20 cellular contexts compared by ENCODE assay signal in genomic region chr7:28112056-28112455, GRCh38.
DNase-seq lines count a peak whose midpoint lies in the region; ATAC-seq, FAIRE-seq and TF ChIP-seq lines count a peak whose summit lies in the region.
"Had no signal": no experiment of that assay in that cellular context is flagged by ENCODE, and none has a peak within 500 bp of the region (broad histone marks: within the 10 kb centered on the region; RNA-seq: fewer than 3 reads in every experiment).

No MANE protein-coding gene starts in this region.

- H3K36me3 ChIP-seq in sigmoid colon (no peaks in the 10 kb centered on the region), Peyer's patch (no peaks in the 10 kb centered on the region)
- H3K36me3 ChIP-seq: BLaER1 had no signal

- no peaks in the 10 kb centered on the region for H3K9me3 ChIP-seq in sigmoid colon
- H3K9me3 ChIP-seq in Peyer's patch: no peaks in the 10 kb centered on the region
- H3K9me3 ChIP-seq: BLaER1, SJSA1 had no signal

- FAIRE-seq in GM12891 (lab: Jason Lieb, UNC): no peak
- FAIRE-seq: GM12878, GM18507, H1 had no signal

- WGBS in sigmoid colon, 2 donors: 89 to 92% methylated on average over 3 of the region's 3 CpGs

- ATAC-seq in SK-N-SH treated with all-trans-retinoic acid at 6 μM for 48 hours: peak; percentile 70
- ATAC-seq: CD8-positive, alpha-beta T cell; GM12878 had no signal

- no peak for TF ChIP-seq EP300 in sigmoid colon (IDR thresholded peaks at IDR 0.05)

- peak overlapping the region; percentile 18 to 53 (median 34) for H3K27ac ChIP-seq in sigmoid colon
- H3K27ac ChIP-seq in Peyer's patch: no peak overlapping the region
- H3K27ac ChIP-seq: BLaER1, SJSA1 had no signal

- DNase-seq in AG20443 (ENCODE audit: low spot score): peak; percentile 73
- DNase-seq in fibroblast of peridontal ligament (ENCODE audit: extremely low read depth): peak; percentile 82
- DNase-seq in sigmoid colon: no peak
- DNase-seq in GM12891 (ENCODE audit: insufficient read length, low spot score): no peak
- DNase-seq in activated CD8-positive, alpha-beta memory T cell treated with anti-CD3 and anti-CD28 coated beads, Interleukin-2, amount 50 U/mL, for 48 hours: no peak
- DNase-seq in activated CD8-positive, alpha-beta memory T cell treated with anti-CD3 and anti-CD28 coated beads for 24 hours: no peak
- no peak for DNase-seq in Peyer's patch
- DNase-seq: CD8-positive, alpha-beta T cell; KBM-7; MV-4-11; NCI-H1417; NCI-H2029; NCI-H2171; NCI-H774 had no signal

- H3K4me1 ChIP-seq in sigmoid colon (peaks cover 0 to 72% (median 50%) of the 10 kb centered on the region in 4 donors), Peyer's patch (no peaks in the 10 kb centered on the region)

- H3K4me3 ChIP-seq in sigmoid colon (no peak overlapping the region), Peyer's patch (no peak overlapping the region)
- H3K4me3 ChIP-seq: BLaER1, GM12878, SJSA1 had no signal

- TF ChIP-seq POLR2A in sigmoid colon (IDR thresholded peaks at IDR 0.05) (no peak), GM12891 (IDR thresholded peaks at IDR 0.05; ENCODE audit: low read depth, low read length) (no peak), Peyer's patch (IDR thresholded peaks at IDR 0.05) (no peak)

- no peak for TF ChIP-seq CTCF in sigmoid colon (IDR thresholded peaks at IDR 0.05)
- TF ChIP-seq CTCF in Peyer's patch (IDR thresholded peaks at IDR 0.05): no peak

- intact Hi-C loops in sigmoid colon (cut with DNase I): no loop called here

- H3K27me3 ChIP-seq in sigmoid colon (no peaks in the 10 kb centered on the region), Peyer's patch (no peaks in the 10 kb centered on the region)
- H3K27me3 ChIP-seq: BLaER1, SJSA1 had no signal

TF ChIP-seq in SK-N-SH treated with all-trans-retinoic acid at 6 μM for 48 hours, 23 proteins besides CTCF, POLR2A, EP300 and RAD21 (continues in another document):
- TF ChIP-seq ARNTL (CRISPR knock-in tag; IDR thresholded peaks at IDR 0.05; ENCODE audit: borderline replicate concordance, low read depth) (no peak), PATZ1 (CRISPR knock-in tag; IDR thresholded peaks at IDR 0.05; ENCODE audit: borderline replicate concordance) (no peak), RARB (CRISPR knock-in tag; IDR thresholded peaks at IDR 0.05) (no peak), BACH2 (CRISPR knock-in tag; IDR thresholded peaks at IDR 0.05; ENCODE audit: borderline replicate concordance) (no peak), CSDC2 (CRISPR knock-in tag; IDR thresholded peaks at IDR 0.05) (no peak; the same call in 1 of the 2 replicates), ZFP3 (CRISPR knock-in tag; IDR thresholded peaks at IDR 0.05) (0 out of 2 replicates have a peak, but pooled peaks have one; percentile 7), ZNF70 (CRISPR knock-in tag; IDR thresholded peaks at IDR 0.05) (0 out of 2 replicates have a peak, but pooled peaks have one; percentile 46), OSR1 (CRISPR knock-in tag; IDR thresholded peaks at IDR 0.05) (no peak), PPARA (CRISPR knock-in tag; IDR thresholded peaks at IDR 0.05; ENCODE audit: borderline replicate concordance) (no peak), GLIS3 (CRISPR knock-in tag; IDR thresholded peaks at IDR 0.05) (0 out of 2 replicates have a peak, but pooled peaks have one; percentile 35), TOX (CRISPR knock-in tag; IDR thresholded peaks at IDR 0.05; ENCODE audit: borderline replicate concordance) (no peak)

TF ChIP-seq in GM12891, 5 proteins besides CTCF, POLR2A, EP300 and RAD21:
- no peak for TF ChIP-seq TAF1 (IDR thresholded peaks at IDR 0.05; ENCODE audit: low read depth, low read length)
- no peak for TF ChIP-seq POU2F2 (IDR thresholded peaks at IDR 0.05; ENCODE audit: low read depth, low read length)
- no peak for TF ChIP-seq SPI1 (IDR thresholded peaks at IDR 0.05; ENCODE audit: low read depth, low read length)
- no peak for TF ChIP-seq POLR2AphosphoS5 (IDR thresholded peaks at IDR 0.05; ENCODE audit: low read depth, low read length)
- TF ChIP-seq PAX5 (IDR thresholded peaks at IDR 0.05; ENCODE audit: insufficient read depth, low read length, severe bottlenecking): no peak
TF ChIP-seq in GM12891: peak in this region for 0.

Comparison
In these comparisons a context has a peak if more than half of its experiments do, and no peak if none do; other contexts are left out.
1. DNase-seq: peak in AG20443 (single experiment) and fibroblast of peridontal ligament (single experiment); none in sigmoid colon (single experiment), GM12891 (single experiment), activated CD8-positive, alpha-beta memory T cell treated with anti-CD3 and anti-CD28 coated beads, Interleukin-2, amount 50 U/mL, for 48 hours (single experiment), activated CD8-positive, alpha-beta memory T cell treated with anti-CD3 and anti-CD28 coated beads for 24 hours (single experiment) and Peyer's patch (0 of 3).
2. H3K27ac ChIP-seq: peak in sigmoid colon (4 of 4); none in Peyer's patch (0 of 4).